In genomic region chr15:100252779-100253417, GRCh38 we compare ENCODE assay signal across 20 cellular contexts.
DNase-seq lines count a peak whose midpoint lies in the region; ATAC-seq and TF ChIP-seq lines count a peak whose summit lies in the region.
"Had no signal": no experiment of that assay in that cellular context is flagged by ENCODE, and none has a peak within 500 bp of the region (broad histone marks: within the 10 kb centered on the region; RNA-seq: fewer than 3 reads in every experiment).

No MANE protein-coding gene starts in this region.

- intact Hi-C loops in adrenal gland (cut with DNase I) (no loop called here), mucosa of descending colon (cut with DNase I, micrococcal nuclease) (no loop called here)

- no peak overlapping the region for H3K4me3 ChIP-seq in adrenal gland
- H3K4me3 ChIP-seq in mucosa of descending colon: no peak overlapping the region
- H3K4me3 ChIP-seq: GM23338 had no signal

- H3K27me3 ChIP-seq in adrenal gland: no peaks in the 10 kb centered on the region

- TF ChIP-seq POLR2A in adrenal gland (IDR thresholded peaks at IDR 0.05): no peak

- peak; percentile 21 for DNase-seq in activated effector memory CD4-positive, alpha-beta T cell treated with anti-CD3 and anti-CD28 coated beads, Interleukin-2, amount 50 U/mL, for 16 hours
- DNase-seq in activated effector memory CD4-positive, alpha-beta T cell treated with Interleukin-2 at 50 U/mL for 16 hours: no peak
- peak; percentile 15 to 76 (median 65) for DNase-seq in adrenal gland
- DNase-seq in mucosa of descending colon: peak in 1 of 3 donors; percentile 56
- no peak for DNase-seq in T-helper 2 cell
- DNase-seq in H4 (ENCODE audit: low spot score): no peak
- DNase-seq: HCEC 1CT, Karpas-422, MV-4-11, NCI-H1105 treated with DMSO at 0.1 percent for 48 hours, NCI-H2029 treated with DMSO at 0.1 percent for 48 hours, NCI-H226, NCI-H524, NCI-H82, SIG-M5, SK-N-SH had no signal

- H3K27ac ChIP-seq in adrenal gland: peak overlapping the region in 1 of 5 donors; percentile 20
- H3K27ac ChIP-seq: C4-2B had no signal

- no peaks in the 10 kb centered on the region for H3K9me3 ChIP-seq in adrenal gland (replicated peaks in 1 of 3)
- H3K9me3 ChIP-seq in mucosa of descending colon: no peaks in the 10 kb centered on the region
- H3K9me3 ChIP-seq: SK-N-SH had no signal

- no peaks in the 10 kb centered on the region for H3K36me3 ChIP-seq in adrenal gland (replicated peaks in 1 of 2)
- no peaks in the 10 kb centered on the region for H3K36me3 ChIP-seq in mucosa of descending colon (ENCODE audit: low read depth)

- TF ChIP-seq CTCF in adrenal gland (IDR thresholded peaks at IDR 0.05): no peak
- TF ChIP-seq CTCF in mucosa of descending colon (IDR thresholded peaks at IDR 0.05): no peak

- 57 to 80% (median 63%) methylated on average over 8 to 9 of the region's 9 CpGs for WGBS in adrenal gland, 4 donors

- H3K4me1 ChIP-seq in adrenal gland (replicated peaks in 1 of 2) (peaks cover 7 to 19% of the 10 kb centered on the region in 2 donors), mucosa of descending colon (ENCODE audit: low read depth) (peaks cover 4% of the 10 kb centered on the region)

- peak; percentile 52 for ATAC-seq in mucosa of descending colon
- ATAC-seq in HG03520 (IDR thresholded peaks at IDR 0.05; ENCODE audit: unreplicated experiment): no peak
- ATAC-seq: GM23338, Panc1 had no signal

Comparison
In these comparisons a context has a peak if more than half of its experiments do, and no peak if none do; other contexts are left out.
1. DNase-seq: peak in activated effector memory CD4-positive, alpha-beta T cell treated with anti-CD3 and anti-CD28 coated beads, Interleukin-2, amount 50 U/mL, for 16 hours (single experiment) and adrenal gland (7 of 7); none in activated effector memory CD4-positive, alpha-beta T cell treated with Interleukin-2 at 50 U/mL for 16 hours (single experiment), T-helper 2 cell (0 of 5) and H4 (single experiment).